In genomic region chr12:106141003-106141402, GRCh38 we compare ENCODE assay signal across 15 cellular contexts. TPM values are rescaled to one million over a fixed set of nuclear protein-coding genes. Genes with fewer than 3 reads are reported as not detected.
DNase-seq lines count a peak whose midpoint lies in the region; ATAC-seq and TF ChIP-seq lines count a peak whose summit lies in the region.
"Had no signal": no experiment of that assay in that cellular context is flagged by ENCODE, and none has a peak within 500 bp of the region (broad histone marks: within the 10 kb centered on the region; RNA-seq: fewer than 3 reads in every experiment).

No MANE protein-coding gene starts in this region.

- H3K27me3 ChIP-seq in heart right ventricle (peaks cover 0 to 51% (median 0%) of the 10 kb centered on the region in 7 donors), ectodermal cell (ENCODE audit: control insufficient read depth, insufficient read depth, low read length, poor library complexity, severe bottlenecking) (peaks cover 7% of the 10 kb centered on the region)
- H3K27me3 ChIP-seq: tibial nerve had no signal

- no peaks in the 10 kb centered on the region for H3K9me3 ChIP-seq in heart right ventricle
- H3K9me3 ChIP-seq in ectodermal cell (ENCODE audit: control insufficient read depth, low read length): no peaks in the 10 kb centered on the region
- H3K9me3 ChIP-seq: esophagus squamous epithelium, tibial nerve had no signal

- H3K4me1 ChIP-seq in heart right ventricle: peaks cover 7 to 73% (median 54%) of the 10 kb centered on the region in 9 donors
- H3K4me1 ChIP-seq in ectodermal cell (ENCODE audit: control insufficient read depth, insufficient read depth, low read length): peaks cover 29% of the 10 kb centered on the region

- no peak overlapping the region for H3K27ac Mint-ChIP-seq in naive thymus-derived CD8-positive, alpha-beta T cell
- H3K27ac Mint-ChIP-seq in type B pancreatic cell: peak overlapping the region; percentile 89

- peaks cover 0 to 2% (median 0%) of the 10 kb centered on the region in 9 donors for H3K9me3 Mint-ChIP-seq in naive thymus-derived CD8-positive, alpha-beta T cell
- no peaks in the 10 kb centered on the region for H3K9me3 Mint-ChIP-seq in type B pancreatic cell

- H3K27ac ChIP-seq in heart right ventricle: peak overlapping the region; percentile 93 to 100 (median 98)
- no peak overlapping the region for H3K27ac ChIP-seq in ectodermal cell (ENCODE audit: insufficient read depth, low read depth, low read length, poor library complexity, severe bottlenecking)

- H3K4me1 Mint-ChIP-seq in naive thymus-derived CD8-positive, alpha-beta T cell: peaks cover 7 to 20% (median 13%) of the 10 kb centered on the region in 4 donors
- peaks cover 47% of the 10 kb centered on the region for H3K4me1 Mint-ChIP-seq in type B pancreatic cell (ENCODE audit: unreplicated experiment)

- POLR2A ChIA-PET in naive thymus-derived CD8-positive, alpha-beta T cell (lab: Charles Lee): no interaction called here

- peak overlapping the region in 9 of 10 donors; percentile 64 to 97 (median 90) for H3K4me3 ChIP-seq in heart right ventricle
- peak overlapping the region; percentile 92 for H3K4me3 ChIP-seq in ectodermal cell (ENCODE audit: insufficient read depth, low read depth, low read length)

- TF ChIP-seq CTCF in heart right ventricle (IDR thresholded peaks at IDR 0.05): no peak
- no peak for TF ChIP-seq CTCF in type B pancreatic cell (conservative IDR thresholded peaks at IDR 0.05)

- no peaks in the 10 kb centered on the region for H3K36me3 ChIP-seq in heart right ventricle
- no peaks in the 10 kb centered on the region for H3K36me3 ChIP-seq in ectodermal cell (ENCODE audit: control insufficient read depth, insufficient read depth, low read length)
- H3K36me3 ChIP-seq: esophagus squamous epithelium, tibial nerve had no signal

- H3K27me3 Mint-ChIP-seq in naive thymus-derived CD8-positive, alpha-beta T cell: peaks cover 37 to 72% (median 60%) of the 10 kb centered on the region in 5 donors
- peaks cover 19% of the 10 kb centered on the region for H3K27me3 Mint-ChIP-seq in type B pancreatic cell

- intact Hi-C loops in heart right ventricle (cut with DNase I) (loop anchor here in 1 of 10 donors (5.0 kb wide), 1 partner anchor 81 kb away; no protein-coding TSS in a partner anchor), Right ventricle myocardium superior (cut with DNase I) (no loop called here)

- peak overlapping the region in 6 of 10 donors; percentile 29 to 71 (median 56) for H3K4me3 Mint-ChIP-seq in naive thymus-derived CD8-positive, alpha-beta T cell
- peak overlapping the region; percentile 88 for H3K4me3 Mint-ChIP-seq in type B pancreatic cell

- no peak for ATAC-seq in heart right ventricle
- no peak for ATAC-seq in Right ventricle myocardium superior (ENCODE audit: poor library complexity)
- ATAC-seq in naive thymus-derived CD8-positive, alpha-beta T cell: no peak

- DNase-seq in heart right ventricle (no peak), Right ventricle myocardium superior (no peak), type B pancreatic cell (ENCODE audit: extremely low spot score, unreplicated experiment) (no peak), T-helper 1 cell (no peak), GM03348 (ENCODE audit: low spot score) (no peak)
- no peak for DNase-seq in naive thymus-derived CD8-positive, alpha-beta T cell
- DNase-seq in stimulated activated CD4-positive, alpha-beta T cell treated with anti-CD3 and anti-CD28 coated beads, Interleukin-1b, Interleukin-23, amount 100 ng/mL, for 48 hours: no peak
- DNase-seq: activated naive CD4-positive, alpha-beta T cell; esophagus squamous epithelium; Karpas-422; NCI-H187 treated with DMSO at 0.1 percent for 48 hours; NCI-H526; T1000 had no signal

- peaks cover 0 to 10% (median 5%) of the 10 kb centered on the region in 3 donors for H3K36me3 Mint-ChIP-seq in naive thymus-derived CD8-positive, alpha-beta T cell
- H3K36me3 Mint-ChIP-seq in type B pancreatic cell: peaks cover 5% of the 10 kb centered on the region

RNA-seq across cellular contexts. Expression of gene NUAK1, which starts 2.2 kb away (rescaled TPM):
- 10 to 100 TPM; 37.0 to 59.0 (median 47.6) TPM for total RNA-seq in heart right ventricle
- polyA plus RNA-seq in heart right ventricle: 10 to 100 TPM in 1 of 2 donors, 1 to 10 TPM in 1; 9.8 to 10.8 TPM
- 33.6 TPM for total RNA-seq in Right ventricle myocardium superior
- polyA plus RNA-seq in ectodermal cell (2013, experiment 1 of 4): 19.1 TPM
- polyA plus RNA-seq in ectodermal cell (2013, experiment 2 of 4): 37.2 TPM
- polyA plus RNA-seq in ectodermal cell (2013, experiment 3 of 4): 16.4 TPM
- 20.8 TPM for polyA plus RNA-seq in ectodermal cell (2013, experiment 4 of 4)
- not detected for total RNA-seq in naive thymus-derived CD8-positive, alpha-beta T cell
- under 1 TPM in 1 of 3 donors, not detected in 2; 0.08 TPM for polyA plus RNA-seq in naive thymus-derived CD8-positive, alpha-beta T cell
- total RNA-seq in type B pancreatic cell (ENCODE audit: low replicate concordance): 6.5 and 8.1 TPM in 2 replicates
